1 cellular context compared by ENCODE assay signal in genomic region chr22:49968831-49969661, GRCh38.
A peak's percentile ranks its signal among the peaks of the same experiment; 100 is the strongest.
TF ChIP-seq lines count a peak whose summit lies in the region.

No MANE protein-coding gene starts in this region.

TF ChIP-seq in K562, 482 proteins besides CTCF, POLR2A, EP300 and RAD21:
- peak; percentile 49 for TF ChIP-seq POLR2G (IDR thresholded peaks at IDR 0.05; ENCODE audit: low read depth, low read length)
- no peak for TF ChIP-seq MIER1 (IDR thresholded peaks at IDR 0.05; ENCODE audit: low read depth)
- TF ChIP-seq ZNF280B (CRISPR knock-in tag; IDR thresholded peaks at IDR 0.05): no peak
TF ChIP-seq in K562: peak in this region for 1.
